ENCODE assay signal across 8 cellular contexts in genomic region chr18:36129300-36130038, GRCh38. TPM values are rescaled to one million over a fixed set of nuclear protein-coding genes. Genes with fewer than 3 reads are reported as not detected.
DNase-seq lines count a peak whose midpoint lies in the region; ATAC-seq and TF ChIP-seq lines count a peak whose summit lies in the region.

Gene ELP2, plus strand, starts transcription at chr18:36129899. Its CDS starts 35 bp downstream, at chr18:36129934.
Gene SLC39A6, minus strand, starts transcription at chr18:36129340. Its CDS starts 2,333 bp downstream, at chr18:36127007.

- no peaks in the 10 kb centered on the region for H3K27me3 Mint-ChIP-seq in naive B cell

- ATAC-seq in naive B cell (ENCODE audit: low read depth in 2 of 2): peak; percentile 86 to 88
- peak; percentile 94 for ATAC-seq in stimulated activated effector memory CD8-positive, alpha-beta T cell treated with anti-CD3 and anti-CD28 coated beads, Interleukin-12 subunit alpha, Interleukin-12 subunit beta, amount 100 ng/mL, for 72 hours

- peak within 1 kb of the TSS; percentile 77 for H3K4me3 ChIP-seq in LNCaP clone FGC (ENCODE audit: low read depth, low read length)

- H3K36me3 Mint-ChIP-seq in naive B cell: peaks cover 7 to 13% of the 10 kb centered on the region in 2 donors
- H3K36me3 Mint-ChIP-seq in stimulated activated effector memory CD8-positive, alpha-beta T cell treated with anti-CD3 and anti-CD28 coated beads, Interleukin-12 subunit alpha, Interleukin-12 subunit beta, amount 100 ng/mL, for 72 hours: peaks cover 39% of the 10 kb centered on the region

- TF ChIP-seq CTCF in LNCaP clone FGC (IDR thresholded peaks at IDR 0.05; ENCODE audit: control insufficient read depth, extremely low read depth, insufficient read depth): no peak

- peak; percentile 95 for DNase-seq in EL
- peak; percentile 95 for DNase-seq in H4 (ENCODE audit: low spot score)
- peak; percentile 93 for DNase-seq in LNCaP clone FGC (ENCODE audit: low read depth)
- DNase-seq in RPMI8226: peak; percentile 98
- peak; percentile 89 to 93 for DNase-seq in activated T-helper 1 cell treated with anti-CD3 and anti-CD28 coated beads, Interleukin-2, amount 50 U/mL, for 16 hours (ENCODE audit: low read depth in 1 of 2, low spot score in 1 of 2)
- peak; percentile 95 for DNase-seq in fibroblast of gingiva (ENCODE audit: low read depth)
- peak; percentile 95 for DNase-seq in naive B cell
- DNase-seq in stimulated activated effector memory CD8-positive, alpha-beta T cell treated with anti-CD3 and anti-CD28 coated beads, Interleukin-12 subunit alpha, Interleukin-12 subunit beta, amount 100 ng/mL, for 72 hours (ENCODE audit: low spot score in 2 of 2): peak; percentile 95 to 98

- peak within 1 kb of the TSS; percentile 96 to 99 (median 98) for H3K27ac Mint-ChIP-seq in naive B cell
- H3K27ac Mint-ChIP-seq in stimulated activated effector memory CD8-positive, alpha-beta T cell treated with anti-CD3 and anti-CD28 coated beads, Interleukin-12 subunit alpha, Interleukin-12 subunit beta, amount 100 ng/mL, for 72 hours: peak within 1 kb of the TSS; percentile 98

- H3K4me3 Mint-ChIP-seq in naive B cell: peak within 1 kb of the TSS; percentile 93 to 99 (median 96)
- H3K4me3 Mint-ChIP-seq in stimulated activated effector memory CD8-positive, alpha-beta T cell treated with anti-CD3 and anti-CD28 coated beads, Interleukin-12 subunit alpha, Interleukin-12 subunit beta, amount 100 ng/mL, for 72 hours: peak within 1 kb of the TSS; percentile 92

- peaks cover 38 to 63% (median 57%) of the 10 kb centered on the region in 3 donors for H3K4me1 Mint-ChIP-seq in naive B cell
- H3K4me1 Mint-ChIP-seq in stimulated activated effector memory CD8-positive, alpha-beta T cell treated with anti-CD3 and anti-CD28 coated beads, Interleukin-12 subunit alpha, Interleukin-12 subunit beta, amount 100 ng/mL, for 72 hours: peaks cover 61% of the 10 kb centered on the region

- H3K9me3 Mint-ChIP-seq in naive B cell: no peaks in the 10 kb centered on the region
- no peaks in the 10 kb centered on the region for H3K9me3 Mint-ChIP-seq in stimulated activated effector memory CD8-positive, alpha-beta T cell treated with anti-CD3 and anti-CD28 coated beads, Interleukin-12 subunit alpha, Interleukin-12 subunit beta, amount 100 ng/mL, for 72 hours

RNA-seq across cellular contexts. Expression of gene ELP2, which starts in this region (rescaled TPM):
- 41.3 and 62.3 TPM in 2 replicates for total RNA-seq in H4 (2014; rRNA removed; shearing (Covaris generic))
- polyA plus RNA-seq in naive B cell (ENCODE audit: low read depth in 6 of 6): 100 to 1,000 TPM in 1 of 6 donors, 10 to 100 TPM in 5; 65.3 to 114 (median 80.7) TPM

RNA-seq across cellular contexts. Expression of gene SLC39A6, which starts in this region (rescaled TPM):
- 79.4 and 82.4 TPM in 2 replicates for total RNA-seq in H4 (2014; rRNA removed; shearing (Covaris generic))
- 10 to 100 TPM; 24.1 to 34.4 (median 32.0) TPM for polyA plus RNA-seq in naive B cell (ENCODE audit: low read depth in 6 of 6)

Comparison
In these comparisons a context has a peak if more than half of its experiments do, and no peak if none do; other contexts are left out.
1. Peak in every context shown above with its lines: DNase-seq, ATAC-seq and H3K4me3 ChIP-seq.